In genomic region chr2:186617771-186618170, GRCh38 we compare ENCODE assay signal across 16 cellular contexts.
"Had no signal": no experiment of that assay in that cellular context is flagged by ENCODE, and none has a peak within 500 bp of the region (broad histone marks: within the 10 kb centered on the region; RNA-seq: fewer than 3 reads in every experiment).

No MANE protein-coding gene starts in this region.

- FAIRE-seq: colon had no signal

- H3K27ac Mint-ChIP-seq: effector memory CD8-positive, alpha-beta T cell; memory B cell; nephron progenitor cell had no signal

- H3K4me3 Mint-ChIP-seq: central memory CD8-positive, alpha-beta T cell; effector memory CD8-positive, alpha-beta T cell; memory B cell; nephron progenitor cell had no signal

- H3K4me1 Mint-ChIP-seq: central memory CD8-positive, alpha-beta T cell; memory B cell had no signal

- H3K27me3 ChIP-seq: brain microvascular endothelial cell, dorsolateral prefrontal cortex, pancreas, upper lobe of right lung had no signal

- H3K9me3 ChIP-seq: pancreas, upper lobe of right lung had no signal

- H3K27ac ChIP-seq: brain microvascular endothelial cell, pancreas, upper lobe of right lung had no signal

- ATAC-seq: activated naive CD4-positive, alpha-beta T cell treated with anti-CD3 and anti-CD28 coated beads, Interleukin-2, amount 50 U/mL, for 72 hours; effector memory CD8-positive, alpha-beta T cell; upper lobe of right lung had no signal

- DNase-seq: activated T-cell treated with anti-CD3 and anti-CD28 coated beads, Interleukin-2, amount 50 U/mL, for 1 hour; aorta; brain microvascular endothelial cell; dorsolateral prefrontal cortex; effector memory CD8-positive, alpha-beta T cell; hypothalamus; nephron progenitor cell; pancreas; stimulated activated CD4-positive, alpha-beta T cell treated with anti-CD3 and anti-CD28 coated beads, Interleukin-4, amount 100 ng/mL, for 24 hours; stimulated activated naive CD4-positive, alpha-beta T cell treated with Interleukin-2 at 50 U/mL for 16 hours; T-helper 1 cell; upper lobe of right lung had no signal

- H3K27me3 Mint-ChIP-seq: central memory CD8-positive, alpha-beta T cell; effector memory CD8-positive, alpha-beta T cell; memory B cell had no signal

- H3K4me1 ChIP-seq: upper lobe of right lung had no signal

- H3K9me3 Mint-ChIP-seq: activated naive CD4-positive, alpha-beta T cell treated with anti-CD3 and anti-CD28 coated beads, Interleukin-2, amount 50 U/mL, for 72 hours; central memory CD8-positive, alpha-beta T cell; effector memory CD8-positive, alpha-beta T cell; memory B cell; nephron progenitor cell had no signal
